In the genomic region with DNA sequence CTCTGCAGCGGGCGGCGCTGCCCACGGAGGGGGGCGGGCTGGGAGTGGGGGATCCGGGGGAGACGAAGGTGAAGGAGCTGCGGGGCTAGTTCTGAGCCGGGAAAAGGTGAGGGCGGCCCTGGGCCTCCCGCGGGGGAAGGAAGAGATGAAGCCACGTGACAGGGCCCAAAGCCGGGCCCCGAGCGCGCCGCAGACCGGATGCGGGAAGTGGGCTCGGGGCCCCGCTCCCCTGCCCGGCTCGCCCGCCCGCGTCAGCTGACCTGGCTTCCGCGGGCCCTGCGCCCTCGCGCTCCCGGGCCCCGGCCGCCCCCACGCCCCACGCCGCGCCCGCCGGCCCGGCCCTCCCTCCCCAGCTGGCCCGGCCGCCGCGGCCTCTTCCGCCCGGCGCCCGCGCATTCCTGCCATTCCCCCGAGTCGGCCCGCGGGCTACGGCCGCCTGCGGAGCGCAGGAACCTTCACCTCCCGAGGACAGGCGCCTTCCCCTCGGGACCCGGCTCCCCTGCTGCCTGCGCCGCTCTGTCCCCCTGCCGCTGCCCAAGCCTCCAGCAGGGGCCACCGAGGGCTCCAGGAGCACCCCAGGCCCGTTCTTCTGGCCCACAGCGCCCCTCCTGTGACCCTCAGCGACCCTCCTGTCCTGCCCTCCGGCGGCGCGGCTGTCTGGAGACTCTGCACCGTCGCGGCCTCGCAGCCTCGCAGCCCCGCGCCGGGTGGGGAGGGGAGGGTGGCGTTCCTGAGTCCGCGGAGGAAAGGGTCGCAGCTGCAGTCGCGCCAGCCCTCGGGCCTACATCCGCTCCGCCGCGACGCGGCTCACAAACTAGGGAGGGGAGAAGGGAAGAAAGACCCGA, we compare ENCODE assay signal across 8 cellular contexts. TPM values are rescaled to one million over a fixed set of nuclear protein-coding genes. Genes with fewer than 3 reads are reported as not detected.
DNase-seq lines count a peak whose midpoint lies in the region; ATAC-seq and TF ChIP-seq lines count a peak whose summit lies in the region.

No MANE protein-coding gene starts in this region.

- whole genome bisulfite sequencing in psoas muscle, 3 donors: 3 to 5% (median 3%) methylated on average over 37 to 96 of the region's 96 CpGs

- peak overlapping the region; percentile 48 to 66 for H3K4me3 ChIP-seq in right atrium auricular region
- H3K4me3 ChIP-seq in psoas muscle: peak overlapping the region; percentile 87
- peak overlapping the region; percentile 53 to 57 for H3K4me3 ChIP-seq in uterus

- TF ChIP-seq CTCF in right atrium auricular region (IDR thresholded peaks at IDR 0.05) (peak in 1 of 2 donors; percentile 44), psoas muscle (IDR thresholded peaks at IDR 0.05) (peak; percentile 31), uterus (IDR thresholded peaks at IDR 0.05) (peak in 3 of 4 experiments; percentile 21 to 35 (median 33))

- ATAC-seq in GM19452 (IDR thresholded peaks at IDR 0.05; ENCODE audit: unreplicated experiment) (peak; percentile 68), psoas muscle (peak; percentile 51 to 81 (median 62))

- intact Hi-C loops in psoas muscle (cut with DNase I): loop anchor here (1.0 to 10.0 kb wide), 5 partner anchors 74 to 302 kb away; partner anchors contain the start of genes RAD52 (in 1 of the 2) and WNK1 (in 1 of the 2)
- intact Hi-C loops in uterus (cut with DNase I; ENCODE audit: low total_unique reads): loop anchor here (2.0 to 10.0 kb wide), 2 partner anchors 66 to 112 kb away; partner anchors contain the start of gene WNK1

- H3K36me3 ChIP-seq in right atrium auricular region: no peaks in the 10 kb centered on the region
- H3K36me3 ChIP-seq in psoas muscle (ENCODE audit: insufficient read depth in 1 of 2, low read depth in 1 of 2): no peaks in the 10 kb centered on the region
- no peaks in the 10 kb centered on the region for H3K36me3 ChIP-seq in uterus

- DNase-seq in COR-L47 (lab: John Stamatoyannopoulos, UW) (peak; percentile 9), HPDE6-E6E7 (ENCODE audit: extremely low spot score) (peak; percentile 60), T-helper 1 cell (peak; percentile 65 to 90 (median 67)), amniotic epithelial cell (ENCODE audit: low read depth) (peak; percentile 79), right atrium auricular region (ENCODE audit: low spot score) (no peak), psoas muscle (peak; percentile 88 to 89), uterus (peak; percentile 63 to 74)

- H3K27ac ChIP-seq in right atrium auricular region (peak overlapping the region; percentile 97 to 99), psoas muscle (peak overlapping the region; percentile 100), uterus (peak overlapping the region; percentile 92 to 97)

- H3K27me3 ChIP-seq in right atrium auricular region: no peaks in the 10 kb centered on the region
- H3K27me3 ChIP-seq in psoas muscle (ENCODE audit: insufficient read depth in 3 of 3, low read length in 2 of 3): no peaks in the 10 kb centered on the region
- no peaks in the 10 kb centered on the region for H3K27me3 ChIP-seq in uterus

- no peaks in the 10 kb centered on the region for H3K9me3 ChIP-seq in right atrium auricular region
- H3K9me3 ChIP-seq in psoas muscle: no peaks in the 10 kb centered on the region
- no peaks in the 10 kb centered on the region for H3K9me3 ChIP-seq in uterus

- TF ChIP-seq POLR2A in uterus (IDR thresholded peaks at IDR 0.05): no peak

- H3K4me1 ChIP-seq in right atrium auricular region: peaks cover 0 to 58% of the 10 kb centered on the region in 2 donors
- H3K4me1 ChIP-seq in psoas muscle: peaks cover 69% of the 10 kb centered on the region
- H3K4me1 ChIP-seq in uterus: peaks cover 8 to 15% of the 10 kb centered on the region in 2 donors

RNA-seq across cellular contexts. Expression of gene NINJ2, which starts 20.4 kb away (rescaled TPM):
- 1 to 10 TPM; 5.4 to 8.8 TPM for total RNA-seq in right atrium auricular region
- 10 to 100 TPM; 32.6 to 37.3 (median 33.0) TPM for total RNA-seq in psoas muscle
- polyA plus RNA-seq in psoas muscle: 10 to 100 TPM; 11.8 to 66.6 (median 49.1) TPM
- 1 to 10 TPM in 2 of 4 donors, under 1 TPM in 1, not detected in 1; 0.97 to 5.4 (median 2.3) TPM for total RNA-seq in uterus
